In the genomic region with DNA sequence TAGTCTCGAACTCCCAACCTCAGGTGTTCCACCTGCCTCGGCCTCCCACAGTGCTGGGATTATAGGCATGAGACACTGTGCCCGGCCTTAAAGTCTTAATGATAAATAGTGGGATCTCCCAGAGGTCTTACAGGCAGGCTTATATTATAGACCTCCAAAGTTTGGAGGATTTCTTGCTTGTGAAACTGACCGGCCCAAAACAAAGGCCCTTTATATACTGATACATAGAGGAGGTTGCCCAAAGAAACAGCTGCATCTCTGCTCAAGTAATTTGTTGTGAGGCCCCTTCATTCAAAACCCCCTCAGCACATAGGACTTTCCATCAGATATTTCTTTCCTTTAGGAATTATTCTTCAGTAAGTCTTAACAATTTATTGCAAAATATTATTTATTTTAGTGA, we compare ENCODE assay signal across 25 cellular contexts.
"Had no signal": no experiment of that assay in that cellular context is flagged by ENCODE, and none has a peak within 500 bp of the region (broad histone marks: within the 10 kb centered on the region; RNA-seq: fewer than 3 reads in every experiment).

No MANE protein-coding gene starts in this region.

- H3K36me3 ChIP-seq: esophagus muscularis mucosa, neutrophil, prostate gland, right lobe of liver, thoracic aorta, tibial nerve, upper lobe of right lung, uterus had no signal

- ATAC-seq: foreskin keratinocyte; left ventricle myocardium superior; natural killer cell; right lobe of liver; stimulated activated naive CD8-positive, alpha-beta T cell treated with anti-CD3 and anti-CD28 coated beads, Interleukin-15, Interleukin-2, amounts not matched to agents 100 U/mL and 50 U/mL, for 24 hours had no signal

- DNase-seq: central memory CD4-positive, alpha-beta T cell; effector CD8-positive, alpha-beta T cell; endodermal cell; foreskin keratinocyte; immature natural killer cell; islet precursor cell; kidney glomerular epithelial cell; left ventricle myocardium superior; natural killer cell; right lobe of liver; stimulated activated CD4-positive, alpha-beta T cell treated with anti-CD3 and anti-CD28 coated beads, Interleukin-12 subunit alpha, Interleukin-12 subunit beta, amount 100 ng/mL, for 4 hours; stimulated activated CD4-positive, alpha-beta T cell treated with anti-CD3 and anti-CD28 coated beads, Interleukin-1b, Interleukin-23, amount 100 ng/mL, for 48 hours; stimulated activated CD4-positive, alpha-beta T cell treated with anti-CD3 and anti-CD28 coated beads, Interleukin-4, amount 100 ng/mL, for 1 hour; stimulated activated CD8-positive, alpha-beta memory T cell treated with anti-CD3 and anti-CD28 coated beads, Interleukin-4, amount 100 ng/mL, for 48 hours; stimulated activated naive CD8-positive, alpha-beta T cell treated with anti-CD3 and anti-CD28 coated beads, Interleukin-15, Interleukin-2, amounts not matched to agents 100 U/mL and 50 U/mL, for 24 hours; upper lobe of right lung; uterus had no signal

- H3K27me3 ChIP-seq: esophagus muscularis mucosa, neutrophil, right lobe of liver, tibial nerve, upper lobe of right lung, uterus had no signal

- H3K9me3 ChIP-seq: esophagus muscularis mucosa, neutrophil, prostate gland, right lobe of liver, thoracic aorta, tibial nerve, upper lobe of right lung, uterus had no signal

- H3K27ac ChIP-seq: esophagus muscularis mucosa, foreskin keratinocyte, neutrophil, parathyroid adenoma, prostate gland, right lobe of liver, thoracic aorta, tibial nerve, upper lobe of right lung, uterus had no signal

- H3K4me1 ChIP-seq: foreskin keratinocyte, parathyroid adenoma, prostate gland, right lobe of liver, tibial nerve, upper lobe of right lung, uterus had no signal

- H3K4me3 ChIP-seq: esophagus muscularis mucosa, lung, prostate gland, right lobe of liver, smooth muscle cell, thoracic aorta, tibial nerve, upper lobe of right lung, uterus had no signal
